ENCODE assay signal across 15 cellular contexts in genomic region chr2:196266855-196267254, GRCh38.
DNase-seq lines count a peak whose midpoint lies in the region; ATAC-seq, FAIRE-seq and TF ChIP-seq lines count a peak whose summit lies in the region.
"Had no signal": no experiment of that assay in that cellular context is flagged by ENCODE, and none has a peak within 500 bp of the region (broad histone marks: within the 10 kb centered on the region; RNA-seq: fewer than 3 reads in every experiment).

No MANE protein-coding gene starts in this region.

- H3K27me3 ChIP-seq in RWPE2 (ENCODE audit: insufficient read depth, poor library complexity, severe bottlenecking) (no peaks in the 10 kb centered on the region), endothelial cell of umbilical vein (ENCODE audit: control insufficient read depth in 2 of 2, insufficient read depth in 2 of 2, low read length in 2 of 2) (no peaks in the 10 kb centered on the region), Peyer's patch (no peaks in the 10 kb centered on the region), left lung (no peaks in the 10 kb centered on the region)

- FAIRE-seq in endothelial cell of umbilical vein (lab: Jason Lieb, UNC) = peak; percentile 68
- FAIRE-seq: G401.6, TTC549 had no signal

- H3K4me3 Mint-ChIP-seq in stimulated activated memory B cell treated with anti-CD40 and anti-IgM and Interleukin-4, amounts not matched to agents 10 μg/mL and 1 μg/mL and 100 μg/mL, for 72 hours = no peak overlapping the region

- peaks cover 61% of the 10 kb centered on the region for H3K4me1 Mint-ChIP-seq in stimulated activated memory B cell treated with anti-CD40 and anti-IgM and Interleukin-4, amounts not matched to agents 10 μg/mL and 1 μg/mL and 100 μg/mL, for 72 hours

- no peaks in the 10 kb centered on the region for H4K20me1 ChIP-seq in endothelial cell of umbilical vein (replicated peaks; ENCODE audit: control insufficient read depth, extremely low read depth, insufficient read depth, low read length)

- H3K9me1 ChIP-seq in endothelial cell of umbilical vein (replicated peaks; ENCODE audit: control insufficient read depth, extremely low read depth, insufficient read depth, low read length) = no peaks in the 10 kb centered on the region

- no peak overlapping the region for H3K4me3 ChIP-seq in RWPE2 (ENCODE audit: severe bottlenecking)
- no peak overlapping the region for H3K4me3 ChIP-seq in endothelial cell of umbilical vein (replicated peaks in 1 of 3; ENCODE audit: insufficient read depth in 1 of 3, low read depth in 1 of 3, low read length in 3 of 3)
- no peak overlapping the region for H3K4me3 ChIP-seq in Peyer's patch
- H3K4me3 ChIP-seq in left lung = no peak overlapping the region

- H3K4me2 ChIP-seq in endothelial cell of umbilical vein (ENCODE audit: insufficient read depth, low read length) = peak overlapping the region; percentile 60

- H3K36me3 ChIP-seq in RWPE2 (ENCODE audit: low read depth) (0 out of 2 replicates have a peak, but pooled peaks cover 7% of the 10 kb centered on the region), endothelial cell of umbilical vein (ENCODE audit: control insufficient read depth in 2 of 2, extremely low read depth in 1 of 2, insufficient read depth in 2 of 2, low read length in 2 of 2) (peaks cover 0 to 37% of the 10 kb centered on the region in 2 experiments), Peyer's patch (no peaks in the 10 kb centered on the region), left lung (no peaks in the 10 kb centered on the region)

- dilution Hi-C loops in endothelial cell of umbilical vein (cut with MboI; ENCODE audit: extremely low pct_ligation_motif_present, low sequenced_read_pairs) = no loop called here

- DNase-seq in Right ventricle myocardium inferior (ENCODE audit: missing footprints) = no peak
- DNase-seq in cardiac septum (ENCODE audit: low spot score) = no peak
- no peak for DNase-seq in RWPE2 (ENCODE audit: low spot score)
- DNase-seq in endothelial cell of umbilical vein (ENCODE audit: low read depth, low spot score) = peak; percentile 84
- DNase-seq in OCI-M1 (lab: John Stamatoyannopoulos, UW) = no peak
- no peak for DNase-seq in Peyer's patch
- DNase-seq in left lung = no peak
- DNase-seq: amygdala; NCI-H1092 treated with DMSO at 0.1 percent for 48 hours; NCI-H446 treated with DMSO at 0.1 percent for 48 hours; stimulated activated CD4-positive, alpha-beta T cell treated with anti-CD3 and anti-CD28 coated beads, Interleukin-2, amount 100 ng/mL, for 24 hours had no signal

- POLR2A ChIA-PET in endothelial cell of umbilical vein (lab: Charles Lee) = no interaction called here

- peaks cover 48% of the 10 kb centered on the region for H3K4me1 ChIP-seq in RWPE2 (ENCODE audit: insufficient read depth, poor library complexity, severe bottlenecking)
- peaks cover 54% of the 10 kb centered on the region for H3K4me1 ChIP-seq in endothelial cell of umbilical vein (ENCODE audit: control insufficient read depth, extremely low read depth, insufficient read depth, low read length)
- peaks cover 0 to 17% (median 3%) of the 10 kb centered on the region in 4 donors for H3K4me1 ChIP-seq in Peyer's patch
- peaks cover 0 to 42% of the 10 kb centered on the region in 2 donors for H3K4me1 ChIP-seq in left lung

- H3K79me2 ChIP-seq in endothelial cell of umbilical vein (ENCODE audit: control insufficient read depth, insufficient read depth, low read length) = peaks cover 31% of the 10 kb centered on the region
- H3K79me2 ChIP-seq: parathyroid adenoma had no signal

- H2AFZ ChIP-seq in endothelial cell of umbilical vein (ENCODE audit: low read depth, low read length) = no peak overlapping the region
- H2AFZ ChIP-seq: parathyroid adenoma had no signal

- H3K27ac ChIP-seq in RWPE2 (ENCODE audit: poor library complexity, severe bottlenecking) (peak overlapping the region; percentile 65), endothelial cell of umbilical vein (ENCODE audit: insufficient read depth, low read depth, low read length) (peak overlapping the region; percentile 71), Peyer's patch (peak overlapping the region in 2 of 4 donors; percentile 31 to 71), left lung (no peak overlapping the region)
- H3K27ac ChIP-seq: parathyroid adenoma had no signal

- TF ChIP-seq CTCF in RWPE2 (IDR thresholded peaks at IDR 0.05; ENCODE audit: poor library complexity, severe bottlenecking) = no peak
- no peak for TF ChIP-seq CTCF in endothelial cell of umbilical vein (IDR thresholded peaks at IDR 0.05; ENCODE audit: extremely low read depth in 1 of 2, insufficient read depth in 1 of 2, low read depth in 1 of 2, low read length in 2 of 2)
- no peak for TF ChIP-seq CTCF in Peyer's patch (IDR thresholded peaks at IDR 0.05)
- no peak for TF ChIP-seq CTCF in left lung (IDR thresholded peaks at IDR 0.05)

- CTCF ChIA-PET in endothelial cell of umbilical vein (lab: Charles Lee) = interaction anchor here (1.1 to 2.4 kb wide), 9 partner anchors 10 to 198 kb away, joined by 3 to 10 read pairs (median 4); partner anchors contain the start of gene DNAH7

- intact Hi-C loops in Right ventricle myocardium inferior (cut with DNase I) (no loop called here), cardiac septum (cut with DNase I) (no loop called here), endothelial cell of umbilical vein (cut with micrococcal nuclease) (loop anchor here (1.0 to 2.0 kb wide), 3 partner anchors 11 to 34 kb away; no protein-coding TSS in a partner anchor), left lung (cut with DNase I) (no loop called here)

- H3K27ac Mint-ChIP-seq in stimulated activated memory B cell treated with anti-CD40 and anti-IgM and Interleukin-4, amounts not matched to agents 10 μg/mL and 1 μg/mL and 100 μg/mL, for 72 hours = peak overlapping the region; percentile 90

- no peaks in the 10 kb centered on the region for H3K9me3 Mint-ChIP-seq in stimulated activated memory B cell treated with anti-CD40 and anti-IgM and Interleukin-4, amounts not matched to agents 10 μg/mL and 1 μg/mL and 100 μg/mL, for 72 hours

- no TSS peak for BruUV-seq in endothelial cell of umbilical vein (replicated peaks; lab: Mats Ljungman, UMichigan)

- ATAC-seq in Right ventricle myocardium inferior (peak; percentile 26), RWPE2 (ENCODE audit: low read depth) (no peak), left lung (no peak)
- no peak for ATAC-seq in stimulated activated memory B cell treated with anti-CD40 and anti-IgM and Interleukin-4, amounts not matched to agents 10 μg/mL and 1 μg/mL and 100 μg/mL, for 72 hours

- no peaks in the 10 kb centered on the region for H3K27me3 Mint-ChIP-seq in stimulated activated memory B cell treated with anti-CD40 and anti-IgM and Interleukin-4, amounts not matched to agents 10 μg/mL and 1 μg/mL and 100 μg/mL, for 72 hours

- no peaks in the 10 kb centered on the region for H3K36me3 Mint-ChIP-seq in stimulated activated memory B cell treated with anti-CD40 and anti-IgM and Interleukin-4, amounts not matched to agents 10 μg/mL and 1 μg/mL and 100 μg/mL, for 72 hours

- no peaks in the 10 kb centered on the region for H3K9me3 ChIP-seq in RWPE2 (ENCODE audit: severe bottlenecking)
- no peaks in the 10 kb centered on the region for H3K9me3 ChIP-seq in endothelial cell of umbilical vein (replicated peaks; ENCODE audit: control insufficient read depth, insufficient read depth, low read length)
- no peaks in the 10 kb centered on the region for H3K9me3 ChIP-seq in Peyer's patch
- H3K9me3 ChIP-seq in left lung = no peaks in the 10 kb centered on the region

- peak overlapping the region; percentile 36 for H3K9ac ChIP-seq in endothelial cell of umbilical vein (replicated peaks; ENCODE audit: extremely low read depth, insufficient read depth, low read length)
- H3K9ac ChIP-seq: parathyroid adenoma had no signal

- no peak for TF ChIP-seq POLR2A in endothelial cell of umbilical vein (IDR thresholded peaks at IDR 0.05; ENCODE audit: low read depth, low read length)
- TF ChIP-seq POLR2A in Peyer's patch (IDR thresholded peaks at IDR 0.05) = no peak

TF ChIP-seq in endothelial cell of umbilical vein, 7 proteins besides CTCF, POLR2A, EP300 and RAD21:
- no peak for TF ChIP-seq MAX (IDR thresholded peaks at IDR 0.05; ENCODE audit: insufficient read depth, insufficient read length)
- TF ChIP-seq GATA2 (IDR thresholded peaks at IDR 0.05; ENCODE audit: insufficient read depth, insufficient read length, low read depth, low read length) = peak; percentile 92
- TF ChIP-seq MYC (IDR thresholded peaks at IDR 0.05; ENCODE audit: low read depth, low read length) = no peak
- TF ChIP-seq EZH2 (IDR thresholded peaks at IDR 0.05; ENCODE audit: borderline replicate concordance, low read depth, low read length, severe bottlenecking) = no peak
- peak; percentile 42 for TF ChIP-seq POLR2AphosphoS5 (IDR thresholded peaks at IDR 0.05; ENCODE audit: insufficient read depth, low read depth, low read length)
- TF ChIP-seq FOS (IDR thresholded peaks at IDR 0.05; ENCODE audit: borderline replicate concordance, insufficient read depth, low read length) = peak; percentile 15
- peak; percentile 41 for TF ChIP-seq JUN (IDR thresholded peaks at IDR 0.05; ENCODE audit: borderline replicate concordance, insufficient read depth, insufficient read length, low read depth)

Comparison
In these comparisons a context has a peak if more than half of its experiments do, and no peak if none do; other contexts are left out.
1. H3K27ac ChIP-seq: peak in RWPE2 (single experiment) and endothelial cell of umbilical vein (single experiment); none in left lung (0 of 2).